36 cellular contexts compared by ENCODE assay signal in the genomic region with DNA sequence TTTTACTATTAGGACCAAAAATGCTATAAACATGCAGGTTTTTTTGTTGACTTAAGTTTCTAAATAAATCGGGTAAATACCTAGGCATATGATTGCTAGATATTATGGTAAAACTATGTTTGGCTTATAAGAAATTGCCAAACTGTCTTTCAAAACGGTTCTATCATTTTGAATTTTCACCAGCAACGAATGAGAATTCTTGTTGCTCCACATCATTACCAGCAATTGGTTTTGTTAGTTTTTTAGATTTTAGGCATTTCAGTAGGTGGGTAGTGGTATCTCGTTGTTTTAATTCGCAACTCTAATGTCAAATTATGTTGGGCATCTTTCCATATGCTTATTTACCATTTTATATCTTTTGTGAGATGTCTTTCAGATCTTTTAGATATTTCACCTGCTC.
"Had no signal": no experiment of that assay in that cellular context is flagged by ENCODE, and none has a peak within 500 bp of the region (broad histone marks: within the 10 kb centered on the region; RNA-seq: fewer than 3 reads in every experiment).

No MANE protein-coding gene starts in this region.

- H3K9me3 ChIP-seq: MG63 had no signal

- H3K36me3 ChIP-seq: MG63 had no signal

- H3K27me3 ChIP-seq: MG63 had no signal

- DNase-seq: Karpas-422, Kasumi-1, MG63, MM.1S, MV-4-11, NCI-H1048, NCI-H1092, NCI-H1092 treated with DMSO at 0.1 percent for 48 hours, NCI-H1105, NCI-H1105 treated with DMSO at 0.1 percent for 48 hours, NCI-H1417, NCI-H1417 treated with DMSO at 0.1 percent for 48 hours, NCI-H1436, NCI-H1436 treated with DMSO at 0.1 percent for 48 hours, NCI-H146, NCI-H1694, NCI-H1694 treated with DMSO at 0.1 percent for 48 hours, NCI-H187, NCI-H187 treated with DMSO at 0.1 percent for 48 hours, NCI-H1930, NCI-H2029, NCI-H2029 treated with DMSO at 0.1 percent for 48 hours, NCI-H2081, NCI-H2081 treated with DMSO at 0.1 percent for 48 hours, NCI-H2107, NCI-H2171, NCI-H2171 treated with DMSO at 0.1 percent for 48 hours, NCI-H2227 treated with DMSO at 0.1 percent for 48 hours, NCI-H226, NCI-H345, NCI-H446, NCI-H446 treated with DMSO at 0.1 percent for 48 hours, NCI-H510A, NCI-H510A treated with DMSO at 0.1 percent for 48 hours, NCI-H524, NCI-H524 treated with DMSO at 0.1 percent for 48 hours had no signal

- H3K4me3 ChIP-seq: MG63 had no signal
